Comparison of ENCODE assay signal across 8 cellular contexts in genomic region chr9:112487008-112487798, GRCh38. TPM values are rescaled to one million over a fixed set of nuclear protein-coding genes. Genes with fewer than 3 reads are reported as not detected.
A peak's percentile ranks its signal among the peaks of the same experiment; 100 is the strongest.
DNase-seq lines count a peak whose midpoint lies in the region; ATAC-seq and TF ChIP-seq lines count a peak whose summit lies in the region.

No MANE protein-coding gene starts in this region.

- H3K4me3 Mint-ChIP-seq in CD8-positive, alpha-beta T cell, result peak overlapping the region; percentile 95
- peak overlapping the region; percentile 96 for H3K4me3 Mint-ChIP-seq in activated T-helper 2 cell treated with anti-CD3 and anti-CD28 coated beads, Interferon-gamma antibody, Interleukin-2, Interleukin-4, amounts not matched to agents 10 μg/mL and 5 μg/mL and 100 μg/mL, durations not matched to agents 14 hours and 24 hours and 36 hours (ENCODE audit: low read depth)

- H3K27ac Mint-ChIP-seq in CD8-positive, alpha-beta T cell, result peak overlapping the region; percentile 93
- peak overlapping the region; percentile 90 for H3K27ac Mint-ChIP-seq in activated T-helper 2 cell treated with anti-CD3 and anti-CD28 coated beads, Interferon-gamma antibody, Interleukin-2, Interleukin-4, amounts not matched to agents 10 μg/mL and 5 μg/mL and 100 μg/mL, durations not matched to agents 14 hours and 24 hours and 36 hours

- no peaks in the 10 kb centered on the region for H3K9me3 ChIP-seq in CD8-positive, alpha-beta T cell (ENCODE audit: low read length)
- H3K9me3 ChIP-seq in Panc1 (ENCODE audit: control insufficient read depth, insufficient read depth, low read depth, low read length) (no peaks in the 10 kb centered on the region), neutrophil (no peaks in the 10 kb centered on the region), testis (no peaks in the 10 kb centered on the region)

- POLR2A ChIA-PET in CD8-positive, alpha-beta T cell (lab: Charles Lee), result interaction anchor here (0.6 to 2.3 kb wide), 14 partner anchors 8 to 856 kb away, joined by 3 to 18 read pairs (median 6); partner anchors contain the start of genes DNAJC25, HSDL2, INIP and PTBP3
- POLR2A ChIA-PET in Panc1 (lab: Charles Lee), result interaction anchor here (0.7 kb wide), 1 partner anchor 57 kb away, joined by 6 read pairs; no protein-coding TSS in a partner anchor

- intact Hi-C loops in CD8-positive, alpha-beta T cell (cut with DNase I, micrococcal nuclease), result loop anchor here (1.0 to 10.0 kb wide), 11 partner anchors 44 to 1005 kb away; partner anchors contain the start of genes DNAJC25 (in 2 of the 2), PTBP3 (in 2 of the 2), UGCG (in 2 of the 2) and ECPAS (in 1 of the 2)
- intact Hi-C loops in Panc1 (cut with micrococcal nuclease; ENCODE audit: unreplicated experiment), result loop anchor here (10.0 kb wide), 2 partner anchors 218 to 308 kb away; no protein-coding TSS in a partner anchor
- intact Hi-C loops in activated T-helper 2 cell treated with anti-CD3 and anti-CD28 coated beads, Interferon-gamma antibody, Interleukin-2, Interleukin-4, amounts not matched to agents 10 μg/mL and 5 μg/mL and 100 μg/mL, durations not matched to agents 14 hours and 24 hours and 36 hours (cut with micrococcal nuclease), result loop anchor here (1.0 to 10.0 kb wide), 6 partner anchors 106 to 735 kb away; partner anchors contain the start of genes FKBP15, HSDL2, INIP and SLC31A1
- intact Hi-C loops in testis (cut with DNase I; ENCODE audit: low total_unique reads), result no loop called here

- no peaks in the 10 kb centered on the region for H3K27me3 ChIP-seq in CD8-positive, alpha-beta T cell (ENCODE audit: insufficient read depth, low read length)
- no peaks in the 10 kb centered on the region for H3K27me3 ChIP-seq in Panc1 (ENCODE audit: control insufficient read depth, insufficient read depth, low read length)
- no peaks in the 10 kb centered on the region for H3K27me3 ChIP-seq in neutrophil
- H3K27me3 ChIP-seq in testis, result no peaks in the 10 kb centered on the region

- TF ChIP-seq CTCF in CD8-positive, alpha-beta T cell (IDR thresholded peaks at IDR 0.05), result no peak
- TF ChIP-seq CTCF in Panc1 (IDR thresholded peaks at IDR 0.05) (no peak), fibroblast of villous mesenchyme (IDR thresholded peaks at IDR 0.05; ENCODE audit: insufficient read depth, low read depth, low read length) (no peak), neutrophil (IDR thresholded peaks at IDR 0.05) (peak; percentile 5), testis (IDR thresholded peaks at IDR 0.05) (no peak)

- no peaks in the 10 kb centered on the region for H3K27me3 Mint-ChIP-seq in CD8-positive, alpha-beta T cell (ENCODE audit: low read depth)
- H3K27me3 Mint-ChIP-seq in activated T-helper 2 cell treated with anti-CD3 and anti-CD28 coated beads, Interferon-gamma antibody, Interleukin-2, Interleukin-4, amounts not matched to agents 10 μg/mL and 5 μg/mL and 100 μg/mL, durations not matched to agents 14 hours and 24 hours and 36 hours (ENCODE audit: low read depth), result no peaks in the 10 kb centered on the region

- peaks cover 9% of the 10 kb centered on the region for H3K36me3 Mint-ChIP-seq in CD8-positive, alpha-beta T cell
- peaks cover 15% of the 10 kb centered on the region for H3K36me3 Mint-ChIP-seq in activated T-helper 2 cell treated with anti-CD3 and anti-CD28 coated beads, Interferon-gamma antibody, Interleukin-2, Interleukin-4, amounts not matched to agents 10 μg/mL and 5 μg/mL and 100 μg/mL, durations not matched to agents 14 hours and 24 hours and 36 hours (ENCODE audit: low read depth)

- in situ Hi-C loops in Panc1 (cut with HindIII; ENCODE audit: low pct_unique_long_range_greater_than_20kb, low sequenced_read_pairs), result no loop called here

- BruUV-seq in Panc1 (replicated peaks; lab: Mats Ljungman, UMichigan), result no TSS peak

- peak overlapping the region; percentile 61 for H3K4me3 ChIP-seq in CD8-positive, alpha-beta T cell (ENCODE audit: low read depth, low read length)
- H3K4me3 ChIP-seq in Panc1 (ENCODE audit: low read depth in 2 of 2, low read length in 2 of 2) (peak overlapping the region; percentile 69 to 76), fibroblast of villous mesenchyme (ENCODE audit: low read depth, low read length) (peak overlapping the region; percentile 76), neutrophil (ENCODE audit: low read depth in 1 of 2, low read length in 1 of 2) (peak overlapping the region; percentile 75 to 78), testis (peak overlapping the region; percentile 83 to 88)

- WGBS in testis, 2 donors, result 0 to 2% methylated on average over 12 to 43 of the region's 80 CpGs

- H3K4me1 ChIP-seq in CD8-positive, alpha-beta T cell (ENCODE audit: insufficient read depth, low read length), result peaks cover 12% of the 10 kb centered on the region
- peaks cover 16% of the 10 kb centered on the region; the same call in 1 of the 2 replicates for H3K4me1 ChIP-seq in Panc1 (ENCODE audit: control insufficient read depth, insufficient read depth, low read length)
- H3K4me1 ChIP-seq in neutrophil (ENCODE audit: control insufficient read depth in 1 of 2, insufficient read depth in 1 of 2, low read depth in 1 of 2, low read length in 1 of 2), result peaks cover 22 to 27% of the 10 kb centered on the region in 2 experiments
- peaks cover 7% of the 10 kb centered on the region for H3K4me1 ChIP-seq in testis

- H3K9me3 Mint-ChIP-seq in CD8-positive, alpha-beta T cell, result no peaks in the 10 kb centered on the region
- H3K9me3 Mint-ChIP-seq in activated T-helper 2 cell treated with anti-CD3 and anti-CD28 coated beads, Interferon-gamma antibody, Interleukin-2, Interleukin-4, amounts not matched to agents 10 μg/mL and 5 μg/mL and 100 μg/mL, durations not matched to agents 14 hours and 24 hours and 36 hours, result peaks cover under 1% of the 10 kb centered on the region

- no peak for TF ChIP-seq POLR2A in testis (IDR thresholded peaks at IDR 0.05)

- peak; percentile 28 to 81 (median 47) for DNase-seq in CD8-positive, alpha-beta T cell
- no peak for DNase-seq in Panc1 (ENCODE audit: low read depth, low spot score)
- peak; percentile 28 for DNase-seq in activated T-helper 2 cell treated with anti-CD3 and anti-CD28 coated beads, Interferon-gamma antibody, Interleukin-2, Interleukin-4, amounts not matched to agents 10 μg/mL and 5 μg/mL and 100 μg/mL, durations not matched to agents 14 hours and 24 hours and 36 hours (ENCODE audit: low spot score)
- DNase-seq in fibroblast of villous mesenchyme (ENCODE audit: low read depth), result peak; percentile 38
- peak; percentile 87 for DNase-seq in testis

- H3K36me3 ChIP-seq in CD8-positive, alpha-beta T cell (ENCODE audit: insufficient read depth, low read length), result no peaks in the 10 kb centered on the region
- H3K36me3 ChIP-seq in Panc1 (ENCODE audit: control insufficient read depth, insufficient read depth, low read length), result no peaks in the 10 kb centered on the region; the same call in 1 of the 2 replicates
- no peaks in the 10 kb centered on the region for H3K36me3 ChIP-seq in neutrophil
- no peaks in the 10 kb centered on the region for H3K36me3 ChIP-seq in testis (ENCODE audit: low read depth, missing control alignments)

- peaks cover 42% of the 10 kb centered on the region for H3K4me1 Mint-ChIP-seq in CD8-positive, alpha-beta T cell (ENCODE audit: low read depth)
- peaks cover 33% of the 10 kb centered on the region for H3K4me1 Mint-ChIP-seq in activated T-helper 2 cell treated with anti-CD3 and anti-CD28 coated beads, Interferon-gamma antibody, Interleukin-2, Interleukin-4, amounts not matched to agents 10 μg/mL and 5 μg/mL and 100 μg/mL, durations not matched to agents 14 hours and 24 hours and 36 hours (ENCODE audit: low read depth)

- CTCF ChIA-PET in CD8-positive, alpha-beta T cell (lab: Charles Lee), result no interaction called here
- CTCF ChIA-PET in Panc1 (lab: Charles Lee), result no interaction called here

- peak; percentile 56 for ATAC-seq in CD8-positive, alpha-beta T cell
- ATAC-seq in GM19397 (IDR thresholded peaks at IDR 0.05; ENCODE audit: unreplicated experiment) (peak; percentile 48), HG03520 (IDR thresholded peaks at IDR 0.05; ENCODE audit: unreplicated experiment) (peak; percentile 38), Panc1 (peak; percentile 84)

- H3K27ac ChIP-seq in CD8-positive, alpha-beta T cell (ENCODE audit: low read depth, low read length), result peak overlapping the region; percentile 58
- 0 out of 2 replicates have a peak overlapping the region, but pooled peaks have one; percentile 51 for H3K27ac ChIP-seq in Panc1 (ENCODE audit: low read length)
- peak overlapping the region; percentile 75 for H3K27ac ChIP-seq in neutrophil
- peak overlapping the region; percentile 83 to 91 for H3K27ac ChIP-seq in testis

RNA-seq across cellular contexts. Expression of gene KIAA1958, which starts 0.6 kb away (rescaled TPM):
- total RNA-seq in CD8-positive, alpha-beta T cell, result 1 to 10 TPM; 7.2 to 7.5 TPM
- total RNA-seq in Panc1 (2021; ENCODE audit: unreplicated experiment), result 10.4 TPM
- polyA plus RNA-seq in Panc1 (2012; ENCODE audit: insufficient read length), result 4.1 TPM
- total RNA-seq in activated T-helper 2 cell treated with anti-CD3 and anti-CD28 coated beads, Interferon-gamma antibody, Interleukin-2, Interleukin-4, amounts not matched to agents 10 μg/mL and 5 μg/mL and 100 μg/mL, durations not matched to agents 14 hours and 24 hours and 36 hours, result 10.7 and 11.4 TPM in 2 replicates
- 1.3 and 1.7 TPM in 2 replicates for total RNA-seq in fibroblast of villous mesenchyme
- 10 to 100 TPM; 66.5 to 74.8 TPM for total RNA-seq in testis
- polyA plus RNA-seq in testis (ENCODE audit: insufficient read depth, low read depth, low replicate concordance), result 14.5 TPM
